Comparison of ENCODE assay signal across 15 cellular contexts in genomic region chr4:174111350-174111888, GRCh38.
"Had no signal": no experiment of that assay in that cellular context is flagged by ENCODE, and none has a peak within 500 bp of the region (broad histone marks: within the 10 kb centered on the region; RNA-seq: fewer than 3 reads in every experiment).

No MANE protein-coding gene starts in this region.

- DNase-seq: activated B cell treated with CpG ODN at 0.5 μM for 24 hours; activated CD4-positive, alpha-beta T cell treated with anti-CD3 and anti-CD28 coated beads, Interleukin-2, amount 10 ng/mL, durations not matched to agents 7 days and 5 days; activated CD8-positive, alpha-beta memory T cell treated with anti-CD3 and anti-CD28 coated beads for 24 hours; activated naive CD4-positive, alpha-beta T cell treated with anti-CD3 and anti-CD28 coated beads, Interleukin-2, amount 50 U/mL, for 16 hours; adrenal gland; caudate nucleus; effector CD4-positive, alpha-beta T cell; gastrocnemius medialis; kidney; left ventricle myocardium superior; natural killer cell; stimulated activated CD4-positive, alpha-beta T cell treated with anti-CD3 and anti-CD28 coated beads, Interleukin-2, amount 100 ng/mL, for 48 hours; stimulated activated naive CD4-positive, alpha-beta T cell treated with Interleukin-2 at 50 U/mL for 16 hours; upper lobe of right lung had no signal

- H3K36me3 ChIP-seq: adrenal gland, gastrocnemius medialis, upper lobe of right lung had no signal

- H3K9me3 ChIP-seq: adrenal gland, gastrocnemius medialis, upper lobe of right lung had no signal

- H3K27ac ChIP-seq: adrenal gland, coronary artery, gastrocnemius medialis, upper lobe of right lung had no signal

- H3K4me3 ChIP-seq: adrenal gland, coronary artery, gastrocnemius medialis, upper lobe of right lung had no signal

- FAIRE-seq: kidney had no signal

- H3K4me1 ChIP-seq: adrenal gland, gastrocnemius medialis, upper lobe of right lung had no signal

- H3K27me3 ChIP-seq: adrenal gland, gastrocnemius medialis had no signal
